23 cellular contexts compared by ENCODE assay signal in the genomic region with DNA sequence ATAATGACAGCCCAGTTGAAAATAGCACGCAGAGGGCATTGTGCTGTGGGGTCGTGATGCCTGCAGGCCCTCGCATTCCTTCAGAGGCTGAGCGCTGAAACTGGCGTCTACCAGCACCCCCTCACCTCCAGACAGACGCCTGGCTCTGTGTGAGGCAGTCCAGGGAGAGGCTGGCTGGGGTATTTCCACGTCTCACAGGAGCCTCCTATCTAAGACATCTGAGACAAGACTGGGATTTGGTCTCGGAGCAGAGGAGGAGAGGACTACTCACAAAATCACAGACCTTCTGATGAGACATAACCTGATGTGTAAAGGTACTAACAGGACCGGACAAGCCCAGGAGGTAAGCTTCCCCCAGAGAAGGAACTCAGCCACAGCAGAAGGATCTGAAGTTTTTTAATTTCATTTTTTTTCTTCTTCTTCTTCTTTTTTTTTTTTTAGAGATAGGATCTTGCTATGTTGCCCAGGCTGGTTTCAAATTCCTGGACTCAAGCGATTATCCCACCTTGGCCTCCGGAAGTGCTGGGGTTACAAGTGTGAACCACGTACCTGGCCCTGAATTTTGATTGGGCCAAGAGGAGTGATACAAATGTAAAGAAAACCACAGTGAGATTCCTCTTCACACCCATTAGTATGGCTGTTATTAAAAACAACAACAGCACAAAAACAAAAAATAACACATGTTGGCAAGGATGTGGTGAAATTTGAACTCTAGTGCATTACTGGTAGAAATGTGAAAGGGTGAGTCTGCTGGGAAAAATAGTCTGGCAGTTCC.
"Had no signal": no experiment of that assay in that cellular context is flagged by ENCODE, and none has a peak within 500 bp of the region (broad histone marks: within the 10 kb centered on the region; RNA-seq: fewer than 3 reads in every experiment).

No MANE protein-coding gene starts in this region.

- H3K4me3 Mint-ChIP-seq: dendritic cell treated with granulocyte-macrophage colony-stimulating factor and Interleukin-4, amounts not matched to agents 40 ng/mL and 50 ng/mL, for 4 days; effector memory CD8-positive, alpha-beta T cell; naive B cell; neural crest cell; type B pancreatic cell had no signal

- H3K9me3 Mint-ChIP-seq: dendritic cell treated with granulocyte-macrophage colony-stimulating factor and Interleukin-4, amounts not matched to agents 40 ng/mL and 50 ng/mL, for 4 days; neural crest cell; type B pancreatic cell had no signal

- H3K36me3 ChIP-seq: heart left ventricle, left ventricle myocardium inferior, lower lobe of right lung, pancreas had no signal

- H3K27ac Mint-ChIP-seq: dendritic cell treated with granulocyte-macrophage colony-stimulating factor and Interleukin-4, amounts not matched to agents 40 ng/mL and 50 ng/mL, for 4 days; effector memory CD8-positive, alpha-beta T cell; naive B cell; progenitor cell of endocrine pancreas; type B pancreatic cell had no signal

- DNase-seq: effector memory CD8-positive, alpha-beta T cell; erythroblast; heart left ventricle; hippocampal formation; left ventricle myocardium inferior; lower lobe of right lung; mesenchymal stem cell; naive B cell; nucleus accumbens; pancreas; right cardiac atrium; small intestine; stimulated activated CD4-positive, alpha-beta T cell treated with anti-CD3 and anti-CD28 coated beads, Interleukin-12 subunit alpha, Interleukin-12 subunit beta, amount 100 ng/mL, for 4 hours; stimulated activated CD4-positive, alpha-beta T cell treated with anti-CD3 and anti-CD28 coated beads, Interleukin-2, amount 100 ng/mL, for 48 hours; stimulated activated naive CD4-positive, alpha-beta T cell treated with Interleukin-2 at 50 U/mL for 16 hours had no signal

- H3K36me3 Mint-ChIP-seq: naive B cell, type B pancreatic cell had no signal

- H3K4me1 ChIP-seq: heart left ventricle, left ventricle myocardium inferior, lower lobe of right lung, pancreas had no signal

- ATAC-seq: effector memory CD8-positive, alpha-beta T cell; heart left ventricle; lower lobe of right lung; pancreas; right cardiac atrium had no signal

- H3K9me3 ChIP-seq: heart left ventricle, left ventricle myocardium inferior, lower lobe of right lung, pancreas had no signal

- H3K4me3 ChIP-seq: heart left ventricle, left ventricle myocardium inferior, lower lobe of right lung, pancreas had no signal

- H3K4me1 Mint-ChIP-seq: naive B cell, neural crest cell had no signal

- H3K27ac ChIP-seq: heart left ventricle, left ventricle myocardium inferior, lower lobe of right lung, pancreas had no signal

- FAIRE-seq: colon, frontal cortex, islet of Langerhans, pancreas, small intestine, urothelium cell line had no signal

- H3K27me3 ChIP-seq: heart left ventricle, pancreas had no signal
